ENCODE assay signal across 8 cellular contexts in genomic region chr4:89836897-89837384, GRCh38. TPM values are rescaled to one million over a fixed set of nuclear protein-coding genes. Genes with fewer than 3 reads are reported as not detected.
DNase-seq lines count a peak whose midpoint lies in the region; ATAC-seq, FAIRE-seq and TF ChIP-seq lines count a peak whose summit lies in the region.

Gene SNCA, minus strand, starts transcription at chr4:89837161. Its CDS starts 1,494 bp downstream, at chr4:89835667.

- no peaks in the 10 kb centered on the region for H4K20me1 ChIP-seq in K562 (replicated peaks; ENCODE audit: control insufficient read depth, insufficient read depth, low read length)

- H3K4me1 ChIP-seq in HUES64 (ENCODE audit: insufficient read depth, low read length) (peaks cover 4% of the 10 kb centered on the region; the same call in 1 of the 2 replicates), K562 (replicated peaks in 1 of 2; ENCODE audit: control insufficient read depth in 2 of 2, insufficient read depth in 2 of 2, low read length in 2 of 2) (peaks cover 0 to 8% of the 10 kb centered on the region in 2 experiments; a peak in 2 of 5 replicates), right atrium auricular region (peaks cover 0 to 4% of the 10 kb centered on the region in 2 donors), ovary (ENCODE audit: insufficient read depth) (peaks cover 3% of the 10 kb centered on the region)

- TF ChIP-seq CTCF in K562 (IDR thresholded peaks at IDR 0.05 in 2 of 3, conservative IDR thresholded peaks at IDR 0.05 in 1 of 3; ENCODE audit: insufficient read depth in 2 of 3, low read depth in 1 of 3, low read length in 3 of 3) (no peak), right atrium auricular region (IDR thresholded peaks at IDR 0.05) (no peak), ovary (IDR thresholded peaks at IDR 0.05) (no peak)

- TF ChIP-seq POLR2A in K562 (conservative IDR thresholded peaks at IDR 0.05) (no peak), ovary (IDR thresholded peaks at IDR 0.05) (no peak)

- H3K36me3 ChIP-seq in HUES64 (ENCODE audit: insufficient read depth, low read length) (no peaks in the 10 kb centered on the region), K562 (ENCODE audit: control insufficient read depth, insufficient read depth, low read length) (no peaks in the 10 kb centered on the region), right atrium auricular region (no peaks in the 10 kb centered on the region), ovary (no peaks in the 10 kb centered on the region)

- peak within 1 kb of the TSS; percentile 72 for H3K4me2 ChIP-seq in K562 (ENCODE audit: insufficient read depth, low read length)

- H3K9ac ChIP-seq in HUES64 (ENCODE audit: low read depth, low read length) (peak within 1 kb of the TSS; percentile 59), K562 (ENCODE audit: insufficient read depth in 1 of 2, low read depth in 2 of 2, low read length in 2 of 2) (peak within 1 kb of the TSS in 1 of 2 experiments; percentile 71; a peak in 2 of 4 replicates)

- H3K9me3 ChIP-seq in HUES64 (ENCODE audit: insufficient read depth, low read depth, low read length) (no peaks in the 10 kb centered on the region), K562 (replicated peaks; ENCODE audit: control insufficient read depth, insufficient read depth, low read depth, low read length) (no peaks in the 10 kb centered on the region), right atrium auricular region (no peaks in the 10 kb centered on the region), ovary (no peaks in the 10 kb centered on the region)

- in situ Hi-C loops in SK-MEL-5 (cut with HindIII; ENCODE audit: low pct_unique_long_range_greater_than_20kb, low sequenced_read_pairs) (no loop called here), K562 (cut with MboI) (no loop called here)

- POLR2A ChIA-PET in K562 (lab: Yijun Ruan, JAX) = no interaction called here

- no peaks in the 10 kb centered on the region for H3K9me1 ChIP-seq in K562 (ENCODE audit: control insufficient read depth, insufficient read depth, low read length)

- TF ChIP-seq EP300 in K562 (IDR thresholded peaks at IDR 0.05; ENCODE audit: low read length) (no peak), ovary (IDR thresholded peaks at IDR 0.05) (no peak)

- CTCF ChIA-PET in K562 (lab: Yijun Ruan, JAX; ENCODE audit: low intra/inter-chr PET ratio) = no interaction called here

- H3K27ac ChIP-seq in HUES64 (ENCODE audit: low read depth, low read length) = peak within 1 kb of the TSS; percentile 1; the same call in 1 of the 2 replicates
- no peak within 1 kb of the TSS for H3K27ac ChIP-seq in K562 (ENCODE audit: extremely low read depth, low read depth, low read length)
- peak within 1 kb of the TSS; percentile 38 to 49 for H3K27ac ChIP-seq in right atrium auricular region
- H3K27ac ChIP-seq in ovary = peak within 1 kb of the TSS; percentile 3 to 64

- H3K4me3 ChIP-seq in HUES64 (ENCODE audit: low read length) (peak within 1 kb of the TSS; percentile 73), K562 (peak within 1 kb of the TSS; percentile 40), right atrium auricular region (peak within 1 kb of the TSS; percentile 59), ovary (peak within 1 kb of the TSS; percentile 79)

- intact Hi-C loops in K562 (cut with micrococcal nuclease) = loop anchor here (5.0 kb wide), 1 partner anchor 50 kb away; no protein-coding TSS in a partner anchor
- intact Hi-C loops in ovary (cut with DNase I) = loop anchor here in 1 of 4 donors (10.0 kb wide), 1 partner anchor 82 kb away; no protein-coding TSS in a partner anchor

- BruUV-seq in K562 (replicated peaks; lab: Mats Ljungman, UMichigan) = no TSS peak

- FAIRE-seq in K562 (lab: Jason Lieb, UNC) = no peak

- no peaks in the 10 kb centered on the region for H3K79me2 ChIP-seq in K562 (ENCODE audit: control insufficient read depth, insufficient read depth, low read length)

- no peak for TF ChIP-seq RAD21 in K562 (CRISPR knock-in tag; conservative IDR thresholded peaks at IDR 0.05 in 1 of 2, IDR thresholded peaks at IDR 0.05 in 1 of 2)

- H2AFZ ChIP-seq in K562 (ENCODE audit: low read depth, low read length) = peak within 1 kb of the TSS; percentile 59

- H3K27me3 ChIP-seq in HUES64 (ENCODE audit: insufficient read depth, low read length) (peaks cover 18% of the 10 kb centered on the region), K562 (ENCODE audit: control insufficient read depth in 2 of 2, insufficient read depth in 2 of 2, low read length in 2 of 2) (no peaks in the 10 kb centered on the region), right atrium auricular region (no peaks in the 10 kb centered on the region), ovary (no peaks in the 10 kb centered on the region)

- DNase-seq in DMS153 (lab: John Stamatoyannopoulos, UW) (peak; percentile 53), SK-MEL-5 (ENCODE audit: low read depth, low spot score) (peak; percentile 88), K562 (ENCODE audit: extremely low read depth in 1 of 4, low spot score in 3 of 4) (peak; percentile 11 to 45 (median 22)), right atrium auricular region (ENCODE audit: low spot score) (peak; percentile 64), ovary (peak; percentile 80 to 85 (median 83)), HT-29 (ENCODE audit: low spot score) (no peak)

- under 1% methylated on average over 48 of the region's 48 CpGs for WGBS in HUES64
- WGBS in K562 (ENCODE audit: insufficient coverage, low coverage, missing lambda C conversion rate) = 8% methylated on average over 26 of the region's 48 CpGs
- WGBS in ovary, 3 donors = 0 to 1% (median 1%) methylated on average over 48 of the region's 48 CpGs

- ATAC-seq in K562 = peak; percentile 82
- no peak for ATAC-seq in HG03280 (IDR thresholded peaks at IDR 0.05; ENCODE audit: unreplicated experiment)

RNA-seq across cellular contexts. Expression of gene SNCA, which starts in this region (rescaled TPM):
- 12.8 TPM for polyA plus RNA-seq in HUES64 (2013, experiment 1 of 2)
- 18.4 TPM for polyA plus RNA-seq in HUES64 (2013, experiment 2 of 2)
- 179 and 186 TPM in 2 replicates for total RNA-seq in SK-MEL-5 (2014; rRNA removed; shearing (Covaris generic))
- polyA plus RNA-seq in SK-MEL-5 (2015; cell fraction: cytosol; rRNA removed) = 221 and 235 TPM in 2 replicates
- polyA plus RNA-seq in SK-MEL-5 (2015; cell fraction: nucleus; rRNA removed) = 51.3 and 60.2 TPM in 2 replicates
- total RNA-seq in K562 (2011; cell fraction: chromatin; rRNA removed; ENCODE audit: low replicate concordance) = 3.4 and 4.6 TPM in 2 replicates
- 1.3 TPM in 2 replicates for total RNA-seq in K562 (2011; cell fraction: nucleolus; rRNA removed)
- total RNA-seq in K562 (2011; cell fraction: nucleoplasm; rRNA removed) = 2.3 and 6.7 TPM in 2 replicates
- total RNA-seq in K562 (2014; rRNA removed) = 1.8 and 6.1 TPM in 2 replicates
- total RNA-seq in K562 (2014; rRNA removed; fragmentation: Illumina TruSeq; extraction: Trizol) = 3.2 and 3.3 TPM in 2 replicates
- 1.5 and 1.7 TPM in 2 replicates for total RNA-seq in K562 (2015; rRNA removed; fragmentation: Illumina TruSeq; extraction: Trizol)
- total RNA-seq in K562 (2021) = 2.4 and 3.6 TPM in 2 replicates
- 1.8 and 12.6 TPM in 2 replicates for polyA plus RNA-seq in K562 (2011; rRNA removed)
- polyA plus RNA-seq in K562 (2011; cell fraction: cytosol; rRNA removed) = 1.0 and 4.3 TPM in 2 replicates
- polyA plus RNA-seq in K562 (2011; cell fraction: nucleus; rRNA removed) = 0.55 and 3.9 TPM in 2 replicates
- polyA plus RNA-seq in K562 (2012) = 1.4 and 4.5 TPM in 2 replicates
- 5.0 and 6.2 TPM in 2 replicates for polyA plus RNA-seq in K562 (2014; fragmentation: Illumina TruSeq; extraction: Trizol)
- 1 to 10 TPM; 2.5 TPM for polyA plus RNA-seq in K562 (2014; fragmentation: Nextera tagmentation; extraction: Ambion mirVana)
- polyA plus RNA-seq in K562 (2014; rRNA removed) = 2.7 and 5.4 TPM in 2 replicates
- 2.5 and 17.5 TPM in 2 replicates for polyA minus RNA-seq in K562 (2011; rRNA and poly(A)+ RNA removed)
- 1.5 and 5.2 TPM in 2 replicates for polyA minus RNA-seq in K562 (2011; cell fraction: cytosol; rRNA and poly(A)+ RNA removed)
- polyA minus RNA-seq in K562 (2011; cell fraction: nucleus; rRNA and poly(A)+ RNA removed) = 2.3 and 12.8 TPM in 2 replicates
- total RNA-seq in right atrium auricular region = 10 to 100 TPM in 1 of 2 donors, 1 to 10 TPM in 1; 8.5 to 23.3 TPM
- 10 to 100 TPM in 6 of 7 donors, 1 to 10 TPM in 1; 7.6 to 31.4 (median 23.1) TPM for total RNA-seq in ovary
- 10 to 100 TPM; 38.8 to 69.8 TPM for polyA plus RNA-seq in ovary
- total RNA-seq in HT-29 (2014; rRNA removed; shearing (Covaris generic)) = not detected in 2 replicates
